In the genomic region with DNA sequence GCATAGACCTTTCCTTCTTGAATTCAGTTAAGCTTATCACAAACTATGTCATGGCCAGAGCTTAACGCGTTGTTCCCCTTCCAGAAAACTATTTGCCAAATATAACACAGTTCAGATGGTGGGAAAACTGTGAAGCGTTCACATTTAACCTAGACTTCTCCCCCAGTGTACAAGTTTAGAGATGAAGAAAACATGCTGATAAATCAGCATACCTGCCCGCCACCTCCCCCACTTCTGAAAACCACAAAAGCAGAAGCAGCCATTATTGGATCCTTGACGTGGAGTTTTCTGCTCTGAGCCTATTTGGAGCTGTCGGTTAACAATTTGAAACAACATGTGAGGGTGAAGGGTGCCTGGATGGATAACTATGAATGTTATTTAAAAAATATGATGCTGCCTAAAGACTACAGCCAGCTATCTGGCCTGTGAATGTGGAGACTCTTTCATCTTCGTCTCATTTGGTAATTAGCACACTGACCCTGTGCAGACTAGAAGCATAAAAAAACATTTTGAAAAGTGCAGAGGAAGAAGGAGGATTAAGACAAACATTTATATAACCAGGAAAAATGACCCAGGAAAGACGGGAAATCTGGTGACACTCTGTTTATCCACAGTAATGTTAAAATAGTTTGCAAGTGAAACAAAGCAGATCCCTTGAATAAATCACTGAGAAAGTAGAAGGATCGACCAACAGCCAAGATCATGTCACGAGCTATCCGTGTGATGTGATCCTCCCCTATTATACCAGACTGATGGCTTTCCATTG, we compare ENCODE assay signal across 9 cellular contexts.
DNase-seq lines count a peak whose midpoint lies in the region; ATAC-seq and TF ChIP-seq lines count a peak whose summit lies in the region.
"Had no signal": no experiment of that assay in that cellular context is flagged by ENCODE, and none has a peak within 500 bp of the region (broad histone marks: within the 10 kb centered on the region; RNA-seq: fewer than 3 reads in every experiment).

No MANE protein-coding gene starts in this region.

- no peak for DNase-seq in Right ventricle myocardium inferior (ENCODE audit: missing footprints)
- no peak for DNase-seq in cardiac septum (ENCODE audit: low spot score)
- peak; percentile 50 for DNase-seq in brain microvascular endothelial cell
- peak in 1 of 2 experiments; percentile 50 for DNase-seq in mesothelial cell of epicardium (ENCODE audit: low spot score in 2 of 2, unreplicated experiment in 2 of 2)
- DNase-seq in NCI-H510A (lab: John Stamatoyannopoulos, UW): no peak
- DNase-seq in SJCRH30: no peak
- no peak for DNase-seq in HPDE6-E6E7 (ENCODE audit: extremely low spot score)
- DNase-seq: NCI-H345 had no signal

- H3K36me3 ChIP-seq in brain microvascular endothelial cell (replicated peaks) (no peaks in the 10 kb centered on the region), SJCRH30 (no peaks in the 10 kb centered on the region)

- in situ Hi-C loops in brain microvascular endothelial cell (cut with HindIII; ENCODE audit: low pct_ligation_motif_present, low sequenced_read_pairs): no loop called here

- H3K27me3 Mint-ChIP-seq in mesothelial cell of epicardium (ENCODE audit: low read depth): no peaks in the 10 kb centered on the region

- H3K9me3 Mint-ChIP-seq in mesothelial cell of epicardium: peaks cover 21% of the 10 kb centered on the region

- H3K27ac Mint-ChIP-seq in mesothelial cell of epicardium: peak overlapping the region; percentile 83

- H3K4me1 Mint-ChIP-seq in mesothelial cell of epicardium: peaks cover 73% of the 10 kb centered on the region

- peak; percentile 91 for ATAC-seq in Right ventricle myocardium inferior
- no peak for ATAC-seq in GM19023 (IDR thresholded peaks at IDR 0.05; ENCODE audit: unreplicated experiment)

- peaks cover 11% of the 10 kb centered on the region for H3K4me1 ChIP-seq in SJCRH30

- no peak for TF ChIP-seq CTCF in brain microvascular endothelial cell (IDR thresholded peaks at IDR 0.05; ENCODE audit: low read depth, low read length, missing control alignments)
- no peak for TF ChIP-seq CTCF in mesothelial cell of epicardium (IDR thresholded peaks at IDR 0.05; ENCODE audit: unreplicated experiment)

- peaks cover 22% of the 10 kb centered on the region for H3K36me3 Mint-ChIP-seq in mesothelial cell of epicardium

- H3K4me3 ChIP-seq in brain microvascular endothelial cell (ENCODE audit: low read depth, low read length) (no peak overlapping the region), SJCRH30 (no peak overlapping the region)

- H3K27me3 ChIP-seq in brain microvascular endothelial cell (replicated peaks) (no peaks in the 10 kb centered on the region), SJCRH30 (no peaks in the 10 kb centered on the region)

- intact Hi-C loops in Right ventricle myocardium inferior (cut with DNase I): loop anchor here (1.0 to 10.0 kb wide), 6 partner anchors 35 to 530 kb away; no protein-coding TSS in a partner anchor
- intact Hi-C loops in cardiac septum (cut with DNase I): loop anchor here (5.0 kb wide), 3 partner anchors 45 to 90 kb away; no protein-coding TSS in a partner anchor

- peaks cover 8% of the 10 kb centered on the region; the same call in 1 of the 2 replicates for H3K9me3 ChIP-seq in SJCRH30 (replicated peaks)

- H3K4me3 Mint-ChIP-seq in mesothelial cell of epicardium: peak overlapping the region; percentile 5

- H3K27ac ChIP-seq in brain microvascular endothelial cell (peak overlapping the region; percentile 42), SJCRH30 (no peak overlapping the region)
